In genomic region chr6:35435075-35435837, GRCh38 we compare ENCODE assay signal across 1 cellular context.
TF ChIP-seq lines count a peak whose summit lies in the region.

No MANE protein-coding gene starts in this region.

TF ChIP-seq in IMR-90, 13 proteins besides CTCF, POLR2A, EP300 and RAD21:
- TF ChIP-seq ELK1 (IDR thresholded peaks at IDR 0.05; ENCODE audit: borderline replicate concordance, low read depth, low read length) (no peak), RCOR1 (IDR thresholded peaks at IDR 0.05; ENCODE audit: insufficient replicate concordance, low read length) (no peak), MAZ (IDR thresholded peaks at IDR 0.05; ENCODE audit: borderline replicate concordance, low read depth, low read length) (no peak), MXI1 (IDR thresholded peaks at IDR 0.05; ENCODE audit: borderline replicate concordance, low read depth, low read length) (no peak), NFE2L2 (IDR thresholded peaks at IDR 0.05; ENCODE audit: low read depth, low read length) (no peak), BHLHE40 (IDR thresholded peaks at IDR 0.05; ENCODE audit: low read depth, low read length) (no peak), MAFK (IDR thresholded peaks at IDR 0.05; ENCODE audit: low read depth, low read length) (no peak), RFX5 (IDR thresholded peaks at IDR 0.05; ENCODE audit: low read depth, low read length) (no peak), CHD1 (IDR thresholded peaks at IDR 0.05; ENCODE audit: low read depth, low read length) (no peak), SMC3 (IDR thresholded peaks at IDR 0.05; ENCODE audit: low read depth, low read length) (no peak), CEBPB (IDR thresholded peaks at IDR 0.05; ENCODE audit: low read depth, low read length) (no peak), FOS (IDR thresholded peaks at IDR 0.05; ENCODE audit: low read depth, low read length) (no peak), USF2 (IDR thresholded peaks at IDR 0.05; ENCODE audit: low read depth, low read length) (no peak)
